ENCODE assay signal across 19 cellular contexts in the genomic region with DNA sequence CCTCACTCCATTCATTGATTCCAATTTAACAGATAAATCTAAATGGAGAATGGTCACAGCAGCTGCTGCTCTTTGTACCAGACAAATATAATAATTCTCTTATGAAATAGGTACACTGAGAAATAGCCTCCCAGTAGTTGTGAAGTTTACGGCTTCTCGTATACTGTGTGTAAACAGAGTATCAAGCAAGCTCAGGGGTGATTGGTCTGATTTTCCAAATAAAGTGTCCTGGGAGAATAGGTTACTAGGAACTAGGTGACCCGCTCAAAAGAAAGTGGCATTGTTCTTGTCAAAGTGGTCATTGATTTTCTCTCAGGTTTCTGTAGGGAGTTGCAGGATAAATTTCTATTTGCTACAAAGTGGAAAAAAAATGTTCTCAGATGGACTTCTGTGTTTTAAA.
"Had no signal": no experiment of that assay in that cellular context is flagged by ENCODE, and none has a peak within 500 bp of the region (broad histone marks: within the 10 kb centered on the region; RNA-seq: fewer than 3 reads in every experiment).

No MANE protein-coding gene starts in this region.

- ATAC-seq: esophagus mucosa; gastrocnemius medialis; left lobe of liver; natural killer cell treated with Interleukin-12 subunit alpha and Interleukin-12 subunit beta and Interleukin-15 and Interleukin-18, amount 100 ng/mL, for 72 hours; sciatic nerve; stimulated activated memory B cell treated with anti-CD40 and anti-IgM and Interleukin-4, amounts not matched to agents 10 μg/mL and 1 μg/mL and 100 μg/mL, for 72 hours; stimulated activated naive CD8-positive, alpha-beta T cell treated with anti-CD3 and anti-CD28 coated beads, Interleukin-15, Interleukin-2, amounts not matched to agents 100 U/mL and 50 U/mL, for 24 hours had no signal

- DNase-seq: dorsolateral prefrontal cortex; effector CD4-positive, alpha-beta T cell; endodermal cell; foreskin fibroblast; gastrocnemius medialis; head of caudate nucleus; naive B cell; stimulated activated CD4-positive, alpha-beta T cell treated with anti-CD3 and anti-CD28 coated beads, Interleukin-12 subunit alpha, Interleukin-12 subunit beta, amount 100 ng/mL, for 4 hours; stimulated activated CD4-positive, alpha-beta T cell treated with anti-CD3 and anti-CD28 coated beads, Interleukin-2, amount 100 ng/mL, for 24 hours; stimulated activated CD4-positive, alpha-beta T cell treated with anti-CD3 and anti-CD28 coated beads, Interleukin-4, amount 100 ng/mL, for 4 hours; stimulated activated naive CD8-positive, alpha-beta T cell treated with anti-CD3 and anti-CD28 coated beads, Interleukin-15, Interleukin-2, amounts not matched to agents 100 U/mL and 50 U/mL, for 24 hours; substantia nigra; testis; tibial artery had no signal
